ENCODE assay signal across 8 cellular contexts in the genomic region with DNA sequence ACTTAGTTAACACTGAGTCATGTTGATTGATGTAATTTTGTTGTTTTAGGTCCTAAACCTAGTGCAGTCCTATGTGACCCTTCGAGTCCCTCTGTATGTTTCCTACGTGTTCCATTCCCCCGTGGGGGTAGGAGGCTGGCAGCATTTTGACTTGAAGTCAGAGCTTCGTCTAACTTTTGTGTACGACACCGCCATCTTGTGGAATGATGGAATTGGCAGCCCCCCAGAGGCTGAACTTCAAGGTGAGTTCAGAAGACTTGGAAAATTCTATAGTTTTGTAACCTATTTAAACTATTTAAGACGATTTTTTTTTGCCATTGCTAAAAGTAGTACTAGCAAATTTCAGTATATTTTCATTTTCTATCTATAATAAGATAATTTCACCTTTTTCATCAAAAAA.
A peak's percentile ranks its signal among the peaks of the same experiment; 100 is the strongest.
DNase-seq lines count a peak whose midpoint lies in the region; ATAC-seq lines count a peak whose summit lies in the region.

No MANE protein-coding gene starts in this region.

- H3K27me3 Mint-ChIP-seq in activated naive CD4-positive, alpha-beta T cell treated with anti-CD3 and anti-CD28 coated beads for 36 hours (ENCODE audit: low read depth) = peaks cover 14% of the 10 kb centered on the region

- intact Hi-C loops in activated naive CD4-positive, alpha-beta T cell treated with anti-CD3 and anti-CD28 coated beads for 36 hours (cut with micrococcal nuclease) = loop anchor here (1.0 to 2.0 kb wide), 2 partner anchors 186 to 1764 kb away; no protein-coding TSS in a partner anchor

- CTCF ChIA-PET in activated naive CD4-positive, alpha-beta T cell treated with anti-CD3 and anti-CD28 coated beads for 36 hours (lab: Charles Lee) = interaction anchor here (0.7 to 2.3 kb wide), 3 partner anchors 9 to 31 kb away, joined by 3 to 11 read pairs (median 3); no protein-coding TSS in a partner anchor

- no peaks in the 10 kb centered on the region for H3K4me1 Mint-ChIP-seq in activated naive CD4-positive, alpha-beta T cell treated with anti-CD3 and anti-CD28 coated beads for 36 hours (ENCODE audit: low read depth)

- ATAC-seq in HG02571 (IDR thresholded peaks at IDR 0.05; ENCODE audit: unreplicated experiment) = peak; percentile 58
- ATAC-seq in GM21528 (IDR thresholded peaks at IDR 0.05; ENCODE audit: low FRiP score, unreplicated experiment) = no peak

- H3K9me3 Mint-ChIP-seq in activated naive CD4-positive, alpha-beta T cell treated with anti-CD3 and anti-CD28 coated beads for 36 hours = no peaks in the 10 kb centered on the region

- no peak overlapping the region for H3K4me3 Mint-ChIP-seq in activated naive CD4-positive, alpha-beta T cell treated with anti-CD3 and anti-CD28 coated beads for 36 hours

- DNase-seq in NCI-H446 (lab: John Stamatoyannopoulos, UW) = peak; percentile 59 to 73
- DNase-seq in NCI-H446 treated with DMSO at 0.1 percent for 48 hours (lab: John Stamatoyannopoulos, UW) = no peak
- peak; percentile 73 for DNase-seq in NCI-H69 (lab: John Stamatoyannopoulos, UW)
- peak; percentile 66 for DNase-seq in activated naive CD4-positive, alpha-beta T cell treated with anti-CD3 and anti-CD28 coated beads for 36 hours
- DNase-seq in iPS DF 4.7 (ENCODE audit: extremely low read depth, low spot score) = peak; percentile 44
- peak; percentile 3 for DNase-seq in stimulated activated CD4-positive, alpha-beta T cell treated with anti-CD3 and anti-CD28 coated beads, Interleukin-2, amount 100 ng/mL, for 4 hours (ENCODE audit: low read depth)

- no peak overlapping the region for H3K27ac Mint-ChIP-seq in activated naive CD4-positive, alpha-beta T cell treated with anti-CD3 and anti-CD28 coated beads for 36 hours

- H3K36me3 Mint-ChIP-seq in activated naive CD4-positive, alpha-beta T cell treated with anti-CD3 and anti-CD28 coated beads for 36 hours (ENCODE audit: low read depth) = no peaks in the 10 kb centered on the region
